Comparison of ENCODE assay signal across 9 cellular contexts in genomic region chr2:204108874-204109295, GRCh38.
DNase-seq lines count a peak whose midpoint lies in the region; ATAC-seq and TF ChIP-seq lines count a peak whose summit lies in the region.
"Had no signal": no experiment of that assay in that cellular context is flagged by ENCODE, and none has a peak within 500 bp of the region (broad histone marks: within the 10 kb centered on the region; RNA-seq: fewer than 3 reads in every experiment).

No MANE protein-coding gene starts in this region.

- H3K36me3 ChIP-seq in GM23338 (ENCODE audit: insufficient read depth) (no peaks in the 10 kb centered on the region), OCI-LY3 (replicated peaks; ENCODE audit: low read depth, low read length) (no peaks in the 10 kb centered on the region), mucosa of descending colon (ENCODE audit: low read depth) (no peaks in the 10 kb centered on the region)

- H3K27me3 ChIP-seq in GM23338 (ENCODE audit: insufficient read depth) (no peaks in the 10 kb centered on the region), OCI-LY3 (ENCODE audit: low read depth, low read length) (no peaks in the 10 kb centered on the region), foreskin keratinocyte (peaks cover 25% of the 10 kb centered on the region)

- H4K20me1 ChIP-seq in GM23338 (replicated peaks; ENCODE audit: insufficient read depth) (no peaks in the 10 kb centered on the region), OCI-LY3 (ENCODE audit: insufficient read depth, low read length) (no peaks in the 10 kb centered on the region)

- H3K9me3 ChIP-seq in OCI-LY3 (ENCODE audit: insufficient read depth, low read length) (no peaks in the 10 kb centered on the region), mucosa of descending colon (no peaks in the 10 kb centered on the region)

- ATAC-seq in GM23338 (peak; percentile 34; the same call in 2 of the 3 replicates), foreskin keratinocyte (no peak), mucosa of descending colon (no peak)

- peaks cover under 1% of the 10 kb centered on the region; the same call in 1 of the 2 replicates for H3K4me1 ChIP-seq in GM23338 (ENCODE audit: insufficient read depth)
- H3K4me1 ChIP-seq in OCI-LY3 (ENCODE audit: low read length) = peaks cover 51% of the 10 kb centered on the region
- no peaks in the 10 kb centered on the region for H3K4me1 ChIP-seq in foreskin keratinocyte
- no peaks in the 10 kb centered on the region for H3K4me1 ChIP-seq in mucosa of descending colon (ENCODE audit: low read depth)

- H3K27ac ChIP-seq in GM23338 (ENCODE audit: low read depth) (no peak overlapping the region), OCI-LY3 (ENCODE audit: low read length) (peak overlapping the region; percentile 79), foreskin keratinocyte (no peak overlapping the region)

- H2AFZ ChIP-seq in GM23338 (peak overlapping the region; percentile 81), OCI-LY3 (ENCODE audit: low read depth, low read length) (peak overlapping the region; percentile 95)

- H3K36me3 Mint-ChIP-seq in GM23338 (ENCODE audit: low read depth) (no peaks in the 10 kb centered on the region), osteocyte (ENCODE audit: unreplicated experiment) (no peaks in the 10 kb centered on the region)

- H3K4me3 Mint-ChIP-seq in GM23338 (no peak overlapping the region), osteocyte (ENCODE audit: unreplicated experiment) (no peak overlapping the region)
- H3K4me3 Mint-ChIP-seq: HFFc6 had no signal

- peaks cover 12% of the 10 kb centered on the region for H3K4me1 Mint-ChIP-seq in GM23338
- peaks cover 56% of the 10 kb centered on the region for H3K4me1 Mint-ChIP-seq in osteocyte (ENCODE audit: unreplicated experiment)

- no peak overlapping the region for H3K4me3 ChIP-seq in GM23338
- peak overlapping the region; percentile 75 for H3K4me3 ChIP-seq in OCI-LY3 (ENCODE audit: low read length)
- H3K4me3 ChIP-seq in mucosa of descending colon = no peak overlapping the region

- no peaks in the 10 kb centered on the region for H3F3A ChIP-seq in GM23338 (replicated peaks; ENCODE audit: low read depth)

- peak overlapping the region; percentile 73 for H3K27ac Mint-ChIP-seq in GM23338
- H3K27ac Mint-ChIP-seq in osteocyte (ENCODE audit: unreplicated experiment) = peak overlapping the region; percentile 94
- H3K27ac Mint-ChIP-seq: HFFc6 had no signal

- H3K27me3 Mint-ChIP-seq in GM23338 (ENCODE audit: insufficient read depth, low read depth, poor library complexity) (peaks cover 2% of the 10 kb centered on the region), osteocyte (ENCODE audit: unreplicated experiment) (peaks cover 4% of the 10 kb centered on the region)

- peak overlapping the region; percentile 79 for H3K9ac ChIP-seq in OCI-LY3 (ENCODE audit: low read length)

- no peak overlapping the region for H3K4me2 ChIP-seq in GM23338
- H3K4me2 ChIP-seq in OCI-LY3 (ENCODE audit: low read length) = peak overlapping the region; percentile 99

- TF ChIP-seq CTCF in GM23338 (conservative IDR thresholded peaks at IDR 0.05; ENCODE audit: low read depth in 2 of 2) (no peak), OCI-LY3 (IDR thresholded peaks at IDR 0.05; ENCODE audit: low read depth, low read length) (no peak), osteocyte (IDR thresholded peaks at IDR 0.05) (no peak), foreskin keratinocyte (conservative IDR thresholded peaks at IDR 0.05) (no peak), mucosa of descending colon (IDR thresholded peaks at IDR 0.05) (no peak)

- H3K9me3 Mint-ChIP-seq in GM23338 = no peaks in the 10 kb centered on the region
- no peaks in the 10 kb centered on the region for H3K9me3 Mint-ChIP-seq in osteocyte (ENCODE audit: unreplicated experiment)
- H3K9me3 Mint-ChIP-seq: HFFc6 had no signal

- H3K9me2 ChIP-seq in GM23338 (ENCODE audit: insufficient read depth) = no peaks in the 10 kb centered on the region

- DNase-seq in GM23338 (ENCODE audit: low spot score) = no peak
- DNase-seq in central memory CD4-positive, alpha-beta T cell = peak; percentile 28
- no peak for DNase-seq in osteocyte (ENCODE audit: extremely low spot score, unreplicated experiment)
- no peak for DNase-seq in effector CD8-positive, alpha-beta T cell (lab: John Stamatoyannopoulos, UW)
- DNase-seq in foreskin keratinocyte = no peak
- DNase-seq in mucosa of descending colon = no peak
- DNase-seq: HFFc6, RPMI8226 had no signal

- H3K79me2 ChIP-seq in GM23338 (replicated peaks; ENCODE audit: insufficient read depth) (no peaks in the 10 kb centered on the region), OCI-LY3 (ENCODE audit: low read length) (no peaks in the 10 kb centered on the region)

- intact Hi-C loops in mucosa of descending colon (cut with DNase I, micrococcal nuclease) = no loop called here

TF ChIP-seq in GM23338, 12 proteins besides CTCF, POLR2A, EP300 and RAD21:
- TF ChIP-seq NANOG (IDR thresholded peaks at IDR 0.05; ENCODE audit: borderline replicate concordance) = no peak
- no peak for TF ChIP-seq POLR2AphosphoS5 (IDR thresholded peaks at IDR 0.05; ENCODE audit: low read depth)
- TF ChIP-seq ZNF462 (CRISPR knock-in tag; IDR thresholded peaks at IDR 0.05) = no peak
- no peak for TF ChIP-seq EZH2 (IDR thresholded peaks at IDR 0.05; ENCODE audit: low read depth, unreplicated experiment)
- TF ChIP-seq ZNF331 (CRISPR knock-in tag; IDR thresholded peaks at IDR 0.05; ENCODE audit: low read depth) = no peak
- TF ChIP-seq JUNB (IDR thresholded peaks at IDR 0.05; ENCODE audit: unreplicated experiment) = no peak
- TF ChIP-seq EZH2phosphoT487 (IDR thresholded peaks at IDR 0.05; ENCODE audit: unreplicated experiment) = no peak
- TF ChIP-seq CREB1 (CRISPR knock-in tag; IDR thresholded peaks at IDR 0.05; ENCODE audit: low read depth) = no peak
- no peak for TF ChIP-seq ETS1 (IDR thresholded peaks at IDR 0.05)
